Comparison of ENCODE assay signal across 24 cellular contexts in genomic region chr11:3359092-3359824, GRCh38. TPM values are rescaled to one million over a fixed set of nuclear protein-coding genes. Genes with fewer than 3 reads are reported as not detected.
DNase-seq lines count a peak whose midpoint lies in the region; ATAC-seq and TF ChIP-seq lines count a peak whose summit lies in the region.
"Had no signal": no experiment of that assay in that cellular context is flagged by ENCODE, and none has a peak within 500 bp of the region (broad histone marks: within the 10 kb centered on the region; RNA-seq: fewer than 3 reads in every experiment).

No MANE protein-coding gene starts in this region.

- H2AFZ ChIP-seq in neural progenitor cell (replicated peaks) = no peak overlapping the region

- no peaks in the 10 kb centered on the region for H3K4me1 Mint-ChIP-seq in Calu3 (ENCODE audit: low read depth, unreplicated experiment)
- H3K4me1 Mint-ChIP-seq in neural progenitor cell = no peaks in the 10 kb centered on the region
- H3K4me1 Mint-ChIP-seq: activated naive CD8-positive, alpha-beta T cell treated with anti-CD3 and anti-CD28 coated beads, Interleukin-2, amount 50 U/mL, for 24 hours; neural crest cell had no signal

- TF ChIP-seq CTCF in Calu3 (IDR thresholded peaks at IDR 0.05; ENCODE audit: unreplicated experiment) = no peak
- no peak for TF ChIP-seq CTCF in neural progenitor cell (IDR thresholded peaks at IDR 0.05)
- no peak for TF ChIP-seq CTCF in lower lobe of right lung (IDR thresholded peaks at IDR 0.05)

- no peaks in the 10 kb centered on the region for H3K4me1 ChIP-seq in duodenal mucosa (ENCODE audit: control insufficient read depth in 1 of 2, insufficient read depth in 2 of 2, low read length in 2 of 2)
- H3K4me1 ChIP-seq in neural progenitor cell = no peaks in the 10 kb centered on the region
- H3K4me1 ChIP-seq in effector memory CD4-positive, alpha-beta T cell (ENCODE audit: control insufficient read depth, insufficient read depth, low read length, poor library complexity, severe bottlenecking) = no peaks in the 10 kb centered on the region
- H3K4me1 ChIP-seq in lower lobe of right lung = no peaks in the 10 kb centered on the region
- H3K4me1 ChIP-seq: colonic mucosa had no signal

- H3K4me2 ChIP-seq in neural progenitor cell = no peak overlapping the region

- peaks cover 20% of the 10 kb centered on the region for H3K9me3 Mint-ChIP-seq in Calu3 (ENCODE audit: low read depth, unreplicated experiment)
- peaks cover 80% of the 10 kb centered on the region for H3K9me3 Mint-ChIP-seq in neural progenitor cell

- DNase-seq in Calu3 = no peak
- DNase-seq in M059J (ENCODE audit: low read depth) = peak; percentile 6
- no peak for DNase-seq in neural progenitor cell (ENCODE audit: low spot score)
- no peak for DNase-seq in effector memory CD4-positive, alpha-beta T cell
- DNase-seq in lower lobe of right lung = no peak
- DNase-seq: activated CD4-positive, CD25-positive, alpha-beta regulatory T cell; activated CD8-positive, alpha-beta T cell treated with anti-CD3 and anti-CD28 coated beads for 36 hours; activated gamma-delta T cell; activated naive CD8-positive, alpha-beta T cell treated with anti-CD3 and anti-CD28 coated beads, Interleukin-2, amount 50 U/mL, for 24 hours; activated T-cell treated with anti-CD3 and anti-CD28 coated beads for 4 hours; CD4-positive, alpha-beta T cell; colonic mucosa; DMS79 treated with DMSO at 0.1 percent for 48 hours; mucosa of descending colon; NCI-H1694; NCI-H774; posterior cingulate gyrus; substantia nigra; T1000 had no signal

- CTCF ChIA-PET in Calu3 (lab: Charles Lee) = no interaction called here

- H3K9ac ChIP-seq in duodenal mucosa (ENCODE audit: low read depth in 1 of 2, low read length in 2 of 2) (no peak overlapping the region), neural progenitor cell (no peak overlapping the region)

- H3K36me3 ChIP-seq in duodenal mucosa (ENCODE audit: control insufficient read depth in 1 of 2, insufficient read depth in 2 of 2, low read length in 2 of 2) (peaks cover 48 to 54% of the 10 kb centered on the region in 2 donors), neural progenitor cell (peaks cover 61% of the 10 kb centered on the region), lower lobe of right lung (peaks cover 34% of the 10 kb centered on the region)
- H3K36me3 ChIP-seq in effector memory CD4-positive, alpha-beta T cell (ENCODE audit: control insufficient read depth, insufficient read depth, low read length) = peaks cover 52% of the 10 kb centered on the region

- H3K36me3 Mint-ChIP-seq in Calu3 (ENCODE audit: insufficient read depth, unreplicated experiment) (peaks cover 70% of the 10 kb centered on the region), neural progenitor cell (peaks cover 81% of the 10 kb centered on the region)

- peaks cover 70 to 80% of the 10 kb centered on the region in 2 donors for H3K9me3 ChIP-seq in duodenal mucosa (ENCODE audit: control insufficient read depth in 1 of 2, low read length in 2 of 2)
- peaks cover 59% of the 10 kb centered on the region for H3K9me3 ChIP-seq in neural progenitor cell (ENCODE audit: low read depth)
- peaks cover 67% of the 10 kb centered on the region for H3K9me3 ChIP-seq in effector memory CD4-positive, alpha-beta T cell (ENCODE audit: control insufficient read depth, low read length)
- H3K9me3 ChIP-seq in lower lobe of right lung = peaks cover 85% of the 10 kb centered on the region

- H4K20me1 ChIP-seq in neural progenitor cell (ENCODE audit: low read depth) = no peaks in the 10 kb centered on the region

- intact Hi-C loops in Calu3 (cut with micrococcal nuclease; ENCODE audit: unreplicated experiment) (no loop called here), lower lobe of right lung (cut with DNase I) (no loop called here)

- no peak overlapping the region for H3K27ac ChIP-seq in duodenal mucosa (ENCODE audit: low read depth, low read length)
- H3K27ac ChIP-seq in neural progenitor cell = no peak overlapping the region
- no peak overlapping the region for H3K27ac ChIP-seq in effector memory CD4-positive, alpha-beta T cell (ENCODE audit: insufficient read depth, low read length, poor library complexity, severe bottlenecking)
- no peak overlapping the region for H3K27ac ChIP-seq in lower lobe of right lung
- H3K27ac ChIP-seq: colonic mucosa had no signal

- H3K4me3 Mint-ChIP-seq in Calu3 (ENCODE audit: low read depth, unreplicated experiment) (no peak overlapping the region), neural progenitor cell (no peak overlapping the region)
- H3K4me3 Mint-ChIP-seq: activated CD8-positive, alpha-beta T cell treated with anti-CD3 and anti-CD28 coated beads for 36 hours; activated naive CD8-positive, alpha-beta T cell treated with anti-CD3 and anti-CD28 coated beads, Interleukin-2, amount 50 U/mL, for 24 hours; CD4-positive, alpha-beta T cell had no signal

- ATAC-seq in HG03108 (IDR thresholded peaks at IDR 0.05; ENCODE audit: unreplicated experiment) (no peak), lower lobe of right lung (no peak)
- ATAC-seq: activated CD8-positive, alpha-beta T cell treated with anti-CD3 and anti-CD28 coated beads for 36 hours; activated naive CD8-positive, alpha-beta T cell treated with anti-CD3 and anti-CD28 coated beads, Interleukin-2, amount 50 U/mL, for 24 hours; left lobe of liver; mucosa of descending colon; Right ventricle myocardium inferior had no signal

- BruUV-seq in Calu3 (replicated peaks; lab: Mats Ljungman, UMichigan) = no TSS peak

- peak overlapping the region; percentile 28 for H3K27ac Mint-ChIP-seq in Calu3 (ENCODE audit: unreplicated experiment)
- H3K27ac Mint-ChIP-seq in neural progenitor cell = no peak overlapping the region
- H3K27ac Mint-ChIP-seq: activated CD8-positive, alpha-beta T cell treated with anti-CD3 and anti-CD28 coated beads for 36 hours; activated naive CD8-positive, alpha-beta T cell treated with anti-CD3 and anti-CD28 coated beads, Interleukin-2, amount 50 U/mL, for 24 hours; CD4-positive, alpha-beta T cell had no signal

- peaks cover 11% of the 10 kb centered on the region for H3F3A ChIP-seq in neural progenitor cell (ENCODE audit: low read depth)

- H3K27me3 Mint-ChIP-seq in Calu3 (ENCODE audit: unreplicated experiment) (no peaks in the 10 kb centered on the region), neural progenitor cell (ENCODE audit: insufficient read depth, low read depth) (peaks cover 14% of the 10 kb centered on the region)
- H3K27me3 Mint-ChIP-seq: activated CD8-positive, alpha-beta T cell treated with anti-CD3 and anti-CD28 coated beads for 36 hours; activated naive CD8-positive, alpha-beta T cell treated with anti-CD3 and anti-CD28 coated beads, Interleukin-2, amount 50 U/mL, for 24 hours; CD4-positive, alpha-beta T cell had no signal

- peak overlapping the region; percentile 16 to 25 for H3K4me3 ChIP-seq in duodenal mucosa (ENCODE audit: low read depth in 1 of 2, low read length in 2 of 2)
- H3K4me3 ChIP-seq in neural progenitor cell = peak overlapping the region; percentile 0
- H3K4me3 ChIP-seq in effector memory CD4-positive, alpha-beta T cell (ENCODE audit: insufficient read depth, low read depth, low read length, poor library complexity, severe bottlenecking) = no peak overlapping the region
- no peak overlapping the region for H3K4me3 ChIP-seq in lower lobe of right lung
- H3K4me3 ChIP-seq: colonic mucosa, mucosa of descending colon had no signal

- H3K27me3 ChIP-seq in duodenal mucosa (ENCODE audit: control insufficient read depth in 1 of 2, insufficient read depth in 2 of 2, low read length in 2 of 2) (no peaks in the 10 kb centered on the region), neural progenitor cell (peaks cover 12% of the 10 kb centered on the region), lower lobe of right lung (ENCODE audit: low read depth) (no peaks in the 10 kb centered on the region)
- no peaks in the 10 kb centered on the region for H3K27me3 ChIP-seq in effector memory CD4-positive, alpha-beta T cell (replicated peaks; ENCODE audit: control insufficient read depth, insufficient read depth, low read length, poor library complexity, severe bottlenecking)
- H3K27me3 ChIP-seq: colonic mucosa had no signal

- H3K79me2 ChIP-seq in neural progenitor cell (ENCODE audit: low read depth) = peaks cover 29% of the 10 kb centered on the region

RNA-seq across cellular contexts. Expression of gene ZNF195, which starts 19.7 kb away (rescaled TPM):
- 65.5 and 66.0 TPM in 2 replicates for total RNA-seq in Calu3 (2022)
- 16.5 and 17.9 TPM in 2 replicates for total RNA-seq in M059J (2014; rRNA removed; shearing (Covaris generic))
- total RNA-seq in neural progenitor cell (ENCODE audit: low replicate concordance) = 57.9 and 72.2 TPM in 2 replicates
- 16.4 TPM for total RNA-seq in lower lobe of right lung

Comparison
In these comparisons a context has a peak if more than half of its experiments do, and no peak if none do; other contexts are left out.
1. H3K4me3 ChIP-seq: peak in duodenal mucosa (2 of 2) and neural progenitor cell (single experiment); none in effector memory CD4-positive, alpha-beta T cell (single experiment) and lower lobe of right lung (single experiment).